13 cellular contexts compared by ENCODE assay signal in the genomic region with DNA sequence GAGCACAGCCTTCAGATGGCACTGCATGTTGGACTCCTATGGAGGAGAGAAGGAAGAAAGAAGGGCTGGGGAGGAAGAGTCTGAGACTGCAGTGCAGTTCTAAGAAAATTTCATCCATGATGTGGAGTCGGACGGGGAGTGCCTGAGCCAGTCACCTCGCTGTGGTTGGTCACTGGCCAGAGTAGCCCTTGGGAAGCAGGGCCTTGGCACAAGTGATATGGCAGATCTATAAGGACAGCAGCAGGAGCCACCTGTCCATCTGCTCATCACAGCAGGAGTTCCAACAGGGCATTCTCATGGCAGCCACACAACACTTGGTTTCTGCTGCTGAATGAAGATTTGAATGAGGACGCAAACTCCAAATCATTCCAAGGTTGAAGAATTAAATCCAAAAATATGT.
DNase-seq lines count a peak whose midpoint lies in the region; ATAC-seq and TF ChIP-seq lines count a peak whose summit lies in the region.
"Had no signal": no experiment of that assay in that cellular context is flagged by ENCODE, and none has a peak within 500 bp of the region (broad histone marks: within the 10 kb centered on the region; RNA-seq: fewer than 3 reads in every experiment).

No MANE protein-coding gene starts in this region.

- H2BK15ac ChIP-seq in IMR-90 (ENCODE audit: low read depth, low read length), result no peak overlapping the region
- no peak overlapping the region for H2BK15ac ChIP-seq in mesenchymal stem cell (ENCODE audit: low read depth, poor library complexity, severe bottlenecking)

- H2BK120ac ChIP-seq in IMR-90 (ENCODE audit: low read depth, low read length) (no peak overlapping the region), mesenchymal stem cell (ENCODE audit: low read depth, low read length) (no peak overlapping the region)

- intact Hi-C loops in IMR-90 (cut with micrococcal nuclease) (no loop called here), vagina (cut with DNase I) (no loop called here)

- peak overlapping the region; percentile 29; the same call in 1 of the 2 replicates for H3K18ac ChIP-seq in IMR-90 (ENCODE audit: low read depth, low read length)
- H3K18ac ChIP-seq in mesenchymal stem cell (ENCODE audit: low read depth in 1 of 2, low read length in 2 of 2), result no peak overlapping the region

- H3K4ac ChIP-seq in IMR-90 (ENCODE audit: low read depth, low read length) (no peak overlapping the region), mesenchymal stem cell (ENCODE audit: low read depth in 1 of 2, low read length in 2 of 2) (no peak overlapping the region)

- H3K4me1 ChIP-seq in IMR-90 (ENCODE audit: control insufficient read depth, insufficient read depth, low read length), result peaks cover 9% of the 10 kb centered on the region
- H3K4me1 ChIP-seq in mesenchymal stem cell (ENCODE audit: control insufficient read depth, insufficient read depth, low read depth, low read length), result peaks cover 24% of the 10 kb centered on the region
- peaks cover 13% of the 10 kb centered on the region for H3K4me1 ChIP-seq in vagina

- H3K79me1 ChIP-seq in IMR-90 (ENCODE audit: low read depth in 1 of 2, low read length in 2 of 2), result no peaks in the 10 kb centered on the region
- no peaks in the 10 kb centered on the region for H3K79me1 ChIP-seq in mesenchymal stem cell (replicated peaks; ENCODE audit: low read length, poor library complexity, severe bottlenecking)

- no peak for TF ChIP-seq POLR2A in IMR-90 (IDR thresholded peaks at IDR 0.05; ENCODE audit: low read depth, low read length)
- no peak for TF ChIP-seq POLR2A in vagina (IDR thresholded peaks at IDR 0.05)

- H2BK12ac ChIP-seq in mesenchymal stem cell (ENCODE audit: low read length in 2 of 2), result no peak overlapping the region

- no peak overlapping the region for H4K91ac ChIP-seq in IMR-90 (ENCODE audit: insufficient read depth, low read depth, low read length)
- H4K91ac ChIP-seq in mesenchymal stem cell (ENCODE audit: low read length), result no peak overlapping the region

- no TSS peak for BruUV-seq in IMR-90 (replicated peaks; lab: Mats Ljungman, UMichigan)

- no peaks in the 10 kb centered on the region for H4K20me1 ChIP-seq in IMR-90 (ENCODE audit: insufficient read depth, low read length)

- in situ Hi-C loops in IMR-90 (cut with MboI; ENCODE audit: low sequenced_read_pairs), result no loop called here

- H3K14ac ChIP-seq in IMR-90 (replicated peaks; ENCODE audit: low read depth, low read length) (no peak overlapping the region), mesenchymal stem cell (ENCODE audit: low read length in 2 of 2) (peak overlapping the region in 1 of 2 experiments; percentile 18)

- no peak for TF ChIP-seq CTCF in IMR-90 (conservative IDR thresholded peaks at IDR 0.05; ENCODE audit: low read depth, low read length)
- no peak for TF ChIP-seq CTCF in vagina (IDR thresholded peaks at IDR 0.05)

- POLR2A ChIA-PET in IMR-90 (lab: Charles Lee; ENCODE audit: unreplicated experiment), result no interaction called here

- no peak for TF ChIP-seq RAD21 in IMR-90 (IDR thresholded peaks at IDR 0.05; ENCODE audit: low read length)

- no peaks in the 10 kb centered on the region; the same call in 1 of the 2 replicates for H3K27me3 ChIP-seq in IMR-90 (ENCODE audit: control insufficient read depth, insufficient read depth, low read length)
- no peaks in the 10 kb centered on the region for H3K27me3 ChIP-seq in mesenchymal stem cell (ENCODE audit: control insufficient read depth in 1 of 2, insufficient read depth in 1 of 2, low read length in 2 of 2)
- no peaks in the 10 kb centered on the region for H3K27me3 ChIP-seq in vagina

- no peak overlapping the region for H3K4me2 ChIP-seq in IMR-90 (ENCODE audit: low read depth, low read length)
- H3K4me2 ChIP-seq in mesenchymal stem cell (ENCODE audit: low read length, poor library complexity, severe bottlenecking), result no peak overlapping the region

- H3K23ac ChIP-seq in IMR-90 (ENCODE audit: low read depth, low read length) (no peak overlapping the region), mesenchymal stem cell (ENCODE audit: low read length in 2 of 2) (no peak overlapping the region)

- H3K9me3 ChIP-seq in IMR-90 (ENCODE audit: control insufficient read depth, insufficient read depth, low read length) (peaks cover 5% of the 10 kb centered on the region), mesenchymal stem cell (ENCODE audit: control insufficient read depth, low read length) (peaks cover 6% of the 10 kb centered on the region), vagina (no peaks in the 10 kb centered on the region)

- no peak overlapping the region for H2AK9ac ChIP-seq in IMR-90 (replicated peaks; ENCODE audit: low read depth, low read length, poor library complexity)

- no peak overlapping the region for H3K27ac ChIP-seq in IMR-90 (ENCODE audit: insufficient read depth, low read length)
- peak overlapping the region; percentile 19 for H3K27ac ChIP-seq in mesenchymal stem cell (ENCODE audit: low read length, poor library complexity, severe bottlenecking)
- no peak overlapping the region for H3K27ac ChIP-seq in vagina

- no peak overlapping the region; the same call in 1 of the 2 replicates for H4K5ac ChIP-seq in IMR-90 (ENCODE audit: low read depth, low read length)

- dilution Hi-C loops in IMR-90 (cut with HindIII; ENCODE audit: low sequenced_read_pairs, unreplicated experiment), result no loop called here

- DNase-seq in IMR-90, result no peak
- peak; percentile 63 for DNase-seq in cerebellum (ENCODE audit: low spot score)
- DNase-seq in mesenchymal stem cell, result no peak
- DNase-seq in vagina (ENCODE audit: extremely low spot score in 2 of 2), result peak; percentile 60 to 74
- DNase-seq in NCI-H2081 treated with DMSO at 0.1 percent for 48 hours (lab: John Stamatoyannopoulos, UW), result no peak
- DNase-seq: CD4-positive, alpha-beta memory T cell; COR-L47; DMS153; DMS79 treated with DMSO at 0.1 percent for 48 hours; GDM1 had no signal

- no peaks in the 10 kb centered on the region for H3K36me3 ChIP-seq in IMR-90 (ENCODE audit: control insufficient read depth, insufficient read depth, low read length)
- H3K36me3 ChIP-seq in mesenchymal stem cell (ENCODE audit: control insufficient read depth in 1 of 2, insufficient read depth in 2 of 2, low read depth in 1 of 2, low read length in 2 of 2), result no peaks in the 10 kb centered on the region
- no peaks in the 10 kb centered on the region for H3K36me3 ChIP-seq in vagina

- no peak overlapping the region for H2BK20ac ChIP-seq in IMR-90 (ENCODE audit: low read depth, low read length)

- H3K4me3 ChIP-seq in IMR-90 (ENCODE audit: insufficient read depth, low read depth, low read length) (no peak overlapping the region), mesenchymal stem cell (ENCODE audit: insufficient read depth in 1 of 2, low read depth in 1 of 2, low read length in 2 of 2) (no peak overlapping the region), vagina (no peak overlapping the region)

- H4K8ac ChIP-seq in IMR-90 (ENCODE audit: low read depth in 2 of 2, low read length in 2 of 2), result no peak overlapping the region
- no peak overlapping the region for H4K8ac ChIP-seq in mesenchymal stem cell (ENCODE audit: low read length)

- 100% methylated on average over 1 of the region's 4 CpGs; no CpG with 5 or more reads in 1 of the 2 experiments for WGBS in IMR-90 (ENCODE audit: extremely low coverage in 2 of 2, insufficient read length in 1 of 2), 2 experiments
- 97% methylated on average over 4 of the region's 4 CpGs for WGBS in mesenchymal stem cell

- H3K56ac ChIP-seq in IMR-90 (ENCODE audit: extremely low read depth, insufficient read depth, low read length), result no peak overlapping the region

- CTCF ChIA-PET in IMR-90 (lab: Yijun Ruan, JAX), result interaction anchor here (0.6 kb wide), 1 partner anchor 79 kb away, joined by 6 read pairs; no protein-coding TSS in a partner anchor

- H2BK5ac ChIP-seq in IMR-90 (ENCODE audit: low read depth, low read length, poor library complexity, severe bottlenecking), result no peak overlapping the region
- no peak overlapping the region for H2BK5ac ChIP-seq in mesenchymal stem cell (ENCODE audit: low read depth, low read length, poor library complexity, severe bottlenecking)

- ATAC-seq in IMR-90 (ENCODE audit: low read depth) (no peak), HG03442 (IDR thresholded peaks at IDR 0.05; ENCODE audit: unreplicated experiment) (no peak), HG03159 (IDR thresholded peaks at IDR 0.05; ENCODE audit: unreplicated experiment) (no peak)
- ATAC-seq: HCT116 had no signal

- H3K9ac ChIP-seq in IMR-90 (ENCODE audit: low read depth, low read length), result no peak overlapping the region
- no peak overlapping the region for H3K9ac ChIP-seq in mesenchymal stem cell (ENCODE audit: low read length)

- H2AK5ac ChIP-seq in IMR-90 (ENCODE audit: low read depth, low read length), result no peak overlapping the region
- peak overlapping the region; percentile 64 for H2AK5ac ChIP-seq in mesenchymal stem cell (ENCODE audit: low read length, severe bottlenecking)

- no peaks in the 10 kb centered on the region for H3K9me1 ChIP-seq in IMR-90 (ENCODE audit: insufficient read depth, low read length)

- no peak overlapping the region for H2AFZ ChIP-seq in IMR-90 (replicated peaks; ENCODE audit: low read length, poor library complexity)
- no peak overlapping the region for H2AFZ ChIP-seq in mesenchymal stem cell (ENCODE audit: low read depth, low read length)

TF ChIP-seq in IMR-90, 13 proteins besides CTCF, POLR2A, EP300 and RAD21 (continues in another document):
- no peak for TF ChIP-seq BHLHE40 (IDR thresholded peaks at IDR 0.05; ENCODE audit: low read depth, low read length)
- TF ChIP-seq, protein P1, sequence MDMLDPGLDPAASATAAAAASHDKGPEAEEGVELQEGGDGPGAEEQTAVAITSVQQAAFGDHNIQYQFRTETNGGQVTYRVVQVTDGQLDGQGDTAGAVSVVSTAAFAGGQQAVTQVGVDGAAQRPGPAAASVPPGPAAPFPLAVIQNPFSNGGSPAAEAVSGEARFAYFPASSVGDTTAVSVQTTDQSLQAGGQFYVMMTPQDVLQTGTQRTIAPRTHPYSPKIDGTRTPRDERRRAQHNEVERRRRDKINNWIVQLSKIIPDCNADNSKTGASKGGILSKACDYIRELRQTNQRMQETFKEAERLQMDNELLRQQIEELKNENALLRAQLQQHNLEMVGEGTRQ (IDR thresholded peaks at IDR 0.05; ENCODE audit: low read depth, low read length), result no peak
- TF ChIP-seq MXI1 (IDR thresholded peaks at IDR 0.05; ENCODE audit: borderline replicate concordance, low read depth, low read length), result no peak
- no peak for TF ChIP-seq RFX5 (IDR thresholded peaks at IDR 0.05; ENCODE audit: low read depth, low read length)
- no peak for TF ChIP-seq CHD1 (IDR thresholded peaks at IDR 0.05; ENCODE audit: low read depth, low read length)
- TF ChIP-seq SMC3 (IDR thresholded peaks at IDR 0.05; ENCODE audit: low read depth, low read length), result no peak
- TF ChIP-seq RCOR1 (IDR thresholded peaks at IDR 0.05; ENCODE audit: insufficient replicate concordance, low read length), result no peak
- TF ChIP-seq FOS (IDR thresholded peaks at IDR 0.05; ENCODE audit: low read depth, low read length), result no peak

Comparison
In these comparisons a context has a peak if more than half of its experiments do, and no peak if none do; other contexts are left out.
1. DNase-seq: peak in cerebellum (single experiment) and vagina (2 of 2); none in IMR-90 (single experiment), mesenchymal stem cell (single experiment) and NCI-H2081 treated with DMSO at 0.1 percent for 48 hours (single experiment).